ENCODE assay signal across 24 cellular contexts in genomic region chr2:113686537-113686936, GRCh38.
"Had no signal": no experiment of that assay in that cellular context is flagged by ENCODE, and none has a peak within 500 bp of the region (broad histone marks: within the 10 kb centered on the region; RNA-seq: fewer than 3 reads in every experiment).

No MANE protein-coding gene starts in this region.

- H3K4me3 ChIP-seq: breast epithelium, gastrocnemius medialis, mucosa of descending colon, ovary, right lobe of liver, smooth muscle cell, stomach had no signal

- DNase-seq: activated CD4-positive, alpha-beta T cell treated with anti-CD3 and anti-CD28 coated beads, Interleukin-2, amount 10 ng/mL, durations not matched to agents 24 days and 14 days; activated CD8-positive, alpha-beta T cell treated with anti-CD3 and anti-CD28 coated beads for 36 hours; activated naive CD4-positive, alpha-beta T cell treated with anti-CD3 and anti-CD28 coated beads for 36 hours; activated T-cell treated with anti-CD3 and anti-CD28 coated beads, Interleukin-2, amount 50 U/mL, for 24 hours; anterior cingulate cortex; effector memory CD4-positive, alpha-beta T cell; gastrocnemius medialis; head of caudate nucleus; kidney; left ventricle myocardium superior; mesenchymal stem cell; mucosa of descending colon; naive B cell; ovary; right lobe of liver; stimulated activated CD4-positive, alpha-beta T cell treated with anti-CD3 and anti-CD28 coated beads, Interleukin-4, amount 100 ng/mL, for 1 hour; stomach; T-helper 1 cell; T-helper 9 cell had no signal

- H3K4me3 Mint-ChIP-seq: activated CD4-positive, alpha-beta T cell treated with anti-CD3 and anti-CD28 coated beads, Interleukin-2, amount 10 ng/mL, durations not matched to agents 24 days and 14 days; activated CD8-positive, alpha-beta T cell treated with anti-CD3 and anti-CD28 coated beads for 36 hours; activated naive CD4-positive, alpha-beta T cell treated with anti-CD3 and anti-CD28 coated beads for 36 hours; activated T-cell treated with anti-CD3 and anti-CD28 coated beads, Interleukin-2, amount 50 U/mL, for 24 hours; dendritic cell treated with granulocyte-macrophage colony-stimulating factor and Interleukin-4, amounts not matched to agents 40 ng/mL and 50 ng/mL, for 4 days; naive B cell; neural crest cell had no signal

- FAIRE-seq: endothelial cell of umbilical vein, kidney had no signal

- ATAC-seq: activated CD8-positive, alpha-beta T cell treated with anti-CD3 and anti-CD28 coated beads for 36 hours; gastrocnemius medialis; left ventricle myocardium superior; mucosa of descending colon; right lobe of liver had no signal

- H3K9me3 ChIP-seq: breast epithelium, gastrocnemius medialis, mucosa of descending colon, ovary, right lobe of liver, stomach had no signal

- H3K36me3 ChIP-seq: breast epithelium, gastrocnemius medialis, ovary, right lobe of liver, stomach had no signal

- H3K27me3 Mint-ChIP-seq: activated CD8-positive, alpha-beta T cell treated with anti-CD3 and anti-CD28 coated beads for 36 hours; activated T-cell treated with anti-CD3 and anti-CD28 coated beads, Interleukin-2, amount 50 U/mL, for 24 hours; dendritic cell treated with granulocyte-macrophage colony-stimulating factor and Interleukin-4, amounts not matched to agents 40 ng/mL and 50 ng/mL, for 4 days; naive B cell had no signal

- H3K36me3 Mint-ChIP-seq: naive B cell had no signal

- H3K27ac Mint-ChIP-seq: activated CD4-positive, alpha-beta T cell treated with anti-CD3 and anti-CD28 coated beads, Interleukin-2, amount 10 ng/mL, durations not matched to agents 24 days and 14 days; activated CD8-positive, alpha-beta T cell treated with anti-CD3 and anti-CD28 coated beads for 36 hours; activated naive CD4-positive, alpha-beta T cell treated with anti-CD3 and anti-CD28 coated beads for 36 hours; activated T-cell treated with anti-CD3 and anti-CD28 coated beads, Interleukin-2, amount 50 U/mL, for 24 hours; dendritic cell treated with granulocyte-macrophage colony-stimulating factor and Interleukin-4, amounts not matched to agents 40 ng/mL and 50 ng/mL, for 4 days had no signal

- H3K27me3 ChIP-seq: breast epithelium, gastrocnemius medialis, ovary, right lobe of liver, stomach had no signal

- H3K27ac ChIP-seq: breast epithelium, gastrocnemius medialis, ovary, right lobe of liver, stomach had no signal

- H3K4me1 Mint-ChIP-seq: neural crest cell had no signal

- H3K4me1 ChIP-seq: breast epithelium, gastrocnemius medialis, right lobe of liver, stomach had no signal

- H3K9me3 Mint-ChIP-seq: activated T-cell treated with anti-CD3 and anti-CD28 coated beads, Interleukin-2, amount 50 U/mL, for 24 hours; dendritic cell treated with granulocyte-macrophage colony-stimulating factor and Interleukin-4, amounts not matched to agents 40 ng/mL and 50 ng/mL, for 4 days; neural crest cell had no signal
